In genomic region chr1:220013497-220013896, GRCh38 we compare ENCODE assay signal across 8 cellular contexts. TPM values are rescaled to one million over a fixed set of nuclear protein-coding genes. Genes with fewer than 3 reads are reported as not detected.
DNase-seq lines count a peak whose midpoint lies in the region; ATAC-seq and TF ChIP-seq lines count a peak whose summit lies in the region.

No MANE protein-coding gene starts in this region.

- ATAC-seq in GM18870 (IDR thresholded peaks at IDR 0.05; ENCODE audit: unreplicated experiment): peak; percentile 83
- peak; percentile 88 for ATAC-seq in GM21786 (IDR thresholded peaks at IDR 0.05; ENCODE audit: unreplicated experiment)
- ATAC-seq in memory B cell (ENCODE audit: low read depth): no peak
- ATAC-seq in aorta (ENCODE audit: low FRiP score): no peak

- 38 to 50% methylated on average over 3 of the region's 3 CpGs for WGBS in aorta, 2 donors

- H3K4me1 ChIP-seq in aorta (ENCODE audit: control insufficient read depth in 1 of 2, insufficient read depth in 2 of 2, low read length in 2 of 2): no peaks in the 10 kb centered on the region

- intact Hi-C loops in aorta (cut with DNase I): no loop called here

- H3K36me3 Mint-ChIP-seq in memory B cell: peaks cover 30% of the 10 kb centered on the region
- H3K36me3 Mint-ChIP-seq in mesothelial cell of epicardium: peaks cover 27% of the 10 kb centered on the region

- DNase-seq in M059J (ENCODE audit: low read depth) (peak; percentile 5), memory B cell (ENCODE audit: low spot score in 2 of 2) (no peak), mesothelial cell of epicardium (ENCODE audit: low spot score in 2 of 2, unreplicated experiment in 2 of 2) (no peak), SW 1271 (lab: John Stamatoyannopoulos, UW) (no peak), KBM-7 (no peak), aorta (no peak)

- H3K4me3 Mint-ChIP-seq in memory B cell (no peak overlapping the region), mesothelial cell of epicardium (no peak overlapping the region)

- TF ChIP-seq CTCF in mesothelial cell of epicardium (IDR thresholded peaks at IDR 0.05; ENCODE audit: unreplicated experiment): no peak

- peak overlapping the region; percentile 51 for H3K27ac Mint-ChIP-seq in memory B cell
- H3K27ac Mint-ChIP-seq in mesothelial cell of epicardium: no peak overlapping the region

- no peak overlapping the region for H3K4me3 ChIP-seq in aorta (ENCODE audit: low read length in 2 of 2)

- H3K27me3 Mint-ChIP-seq in memory B cell: no peaks in the 10 kb centered on the region
- H3K27me3 Mint-ChIP-seq in mesothelial cell of epicardium (ENCODE audit: low read depth): no peaks in the 10 kb centered on the region

- H3K9me3 Mint-ChIP-seq in memory B cell: no peaks in the 10 kb centered on the region
- no peaks in the 10 kb centered on the region for H3K9me3 Mint-ChIP-seq in mesothelial cell of epicardium

- no peaks in the 10 kb centered on the region for H3K9me3 ChIP-seq in aorta (ENCODE audit: control insufficient read depth, low read length)

- no peaks in the 10 kb centered on the region for H3K4me1 Mint-ChIP-seq in memory B cell
- no peaks in the 10 kb centered on the region for H3K4me1 Mint-ChIP-seq in mesothelial cell of epicardium

- H3K36me3 ChIP-seq in aorta (ENCODE audit: control insufficient read depth in 1 of 2, insufficient read depth in 2 of 2, low read length in 1 of 2): peaks cover 0 to 3% of the 10 kb centered on the region in 2 donors

- no peaks in the 10 kb centered on the region for H3K27me3 ChIP-seq in aorta (ENCODE audit: control insufficient read depth in 1 of 2, insufficient read depth in 2 of 2, low read length in 1 of 2)

- H3K27ac ChIP-seq in aorta (ENCODE audit: low read depth in 1 of 2, low read length in 2 of 2): peak overlapping the region in 1 of 2 donors; percentile 96

- in situ Hi-C loops in KBM-7 (cut with MboI; ENCODE audit: low pct_unique_long_range_greater_than_20kb, low sequenced_read_pairs): no loop called here

RNA-seq across cellular contexts. Expression of gene EPRS1, which starts 32.8 kb away (rescaled TPM):
- total RNA-seq in M059J (2014; rRNA removed; shearing (Covaris generic)): 53.6 and 80.8 TPM in 2 replicates
- total RNA-seq in mesothelial cell of epicardium (76.9 to 80.7 TPM (median 78.0 TPM) in 3 replicates), aorta (10 to 100 TPM; 66.1 to 69.3 TPM)
- 10 to 100 TPM; 26.4 to 39.8 TPM for polyA plus RNA-seq in aorta

Comparison
In these comparisons a context has a peak if more than half of its experiments do, and no peak if none do; other contexts are left out.
1. ATAC-seq: peak in GM18870 (single experiment) and GM21786 (single experiment); none in memory B cell (single experiment) and aorta (single experiment).